Comparison of ENCODE assay signal across 6 cellular contexts in genomic region chr2:69296421-69296820, GRCh38.
"Had no signal": no experiment of that assay in that cellular context is flagged by ENCODE, and none has a peak within 500 bp of the region (broad histone marks: within the 10 kb centered on the region; RNA-seq: fewer than 3 reads in every experiment).

No MANE protein-coding gene starts in this region.

- H3K4me1 Mint-ChIP-seq: GM23338 had no signal

- H3K27ac Mint-ChIP-seq: GM23338 had no signal

- H3K4me3 Mint-ChIP-seq: GM23338 had no signal

- H2AFZ ChIP-seq: GM23338 had no signal

- ATAC-seq: GM23338, HCT116, K562 had no signal

- H3K4me1 ChIP-seq: HAP-1 had no signal

- H3K4me3 ChIP-seq: GM23338, HAP-1, K562 had no signal

- DNase-seq: H7, KG1 had no signal

- H3K4me2 ChIP-seq: GM23338 had no signal

- H3K9me3 Mint-ChIP-seq: GM23338 had no signal

- H3K9me3 ChIP-seq: HAP-1 had no signal

- H3K36me3 ChIP-seq: HAP-1 had no signal
